Comparison of ENCODE assay signal across 8 cellular contexts in the genomic region with DNA sequence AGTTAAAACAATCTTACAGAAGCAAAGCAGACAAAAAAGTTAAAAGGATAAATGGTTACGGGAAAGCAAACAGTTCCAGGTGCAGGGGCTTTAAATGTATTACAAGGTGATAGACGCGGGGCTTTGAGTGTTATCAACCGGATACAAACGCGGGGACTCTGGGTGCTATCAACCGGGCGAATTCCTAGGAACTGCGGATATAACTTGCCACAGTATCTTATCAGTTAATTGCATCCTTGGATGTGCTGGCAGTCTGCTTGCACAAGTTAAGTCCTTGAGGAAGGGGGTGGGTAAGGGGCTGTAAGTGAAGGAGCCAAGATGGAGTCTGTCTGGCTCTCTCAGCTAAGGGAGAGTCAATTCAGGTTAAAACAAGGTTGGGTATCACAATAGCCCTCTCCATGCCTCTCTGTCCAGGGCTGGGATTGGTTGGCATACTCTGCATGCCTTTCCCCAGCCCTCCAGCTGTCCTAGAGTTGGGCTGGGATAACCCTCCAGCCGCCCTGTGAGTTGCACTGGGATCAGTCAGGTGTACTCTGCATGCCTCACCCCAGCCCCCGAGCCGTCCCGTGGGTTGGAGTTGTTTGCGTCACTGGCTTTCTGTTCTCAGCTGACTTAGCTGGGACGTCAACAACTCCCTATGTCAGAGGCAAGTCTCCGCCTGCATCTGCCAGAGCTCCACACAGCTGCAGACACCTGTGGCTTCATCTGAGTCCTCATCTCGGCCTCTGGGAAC. TPM values are rescaled to one million over a fixed set of nuclear protein-coding genes. Genes with fewer than 3 reads are reported as not detected.
A peak's percentile ranks its signal among the peaks of the same experiment; 100 is the strongest.
DNase-seq lines count a peak whose midpoint lies in the region; ATAC-seq, FAIRE-seq and TF ChIP-seq lines count a peak whose summit lies in the region.

No MANE protein-coding gene starts in this region.

- CTCF ChIA-PET in HepG2 (lab: Yijun Ruan, JAX; ENCODE audit: low intra/inter-chr PET ratio, low total read pairs) (no interaction called here), GM10248 (lab: Yijun Ruan, JAX) (interaction anchor here (1.0 to 1.7 kb wide), 4 partner anchors 16 to 33 kb away, joined by 3 to 5 read pairs (median 4); no protein-coding TSS in a partner anchor)

- BruUV-seq in HepG2 (replicated peaks; lab: Mats Ljungman, UMichigan): no TSS peak

- no peaks in the 10 kb centered on the region for H3K9me3 Mint-ChIP-seq in GM23338
- no peaks in the 10 kb centered on the region for H3K9me3 Mint-ChIP-seq in stimulated activated naive B cell treated with anti-CD40 and anti-IgM and Interleukin-4, amounts not matched to agents 10 μg/mL and 1 μg/mL and 100 μg/mL, for 72 hours

- no peak for TF ChIP-seq POLR2A in HepG2 (IDR thresholded peaks at IDR 0.05; ENCODE audit: insufficient read depth in 1 of 2, low read depth in 2 of 2, low read length in 2 of 2)

- 41% methylated on average over 10 of the region's 17 CpGs for WGBS in HepG2 (ENCODE audit: low lambda C conversion rate)

- H3K4me3 ChIP-seq in GM23338: no peak overlapping the region
- no peak overlapping the region for H3K4me3 ChIP-seq in HepG2 (replicated peaks in 1 of 3; ENCODE audit: insufficient read depth in 1 of 3, low read depth in 2 of 3, low read length in 3 of 3)

- TF ChIP-seq EP300 in HepG2 (IDR thresholded peaks at IDR 0.05; ENCODE audit: low read depth in 2 of 2, low read length in 2 of 2): no peak
- no peak for TF ChIP-seq EP300 in HepG2 (CRISPR knock-in tag; IDR thresholded peaks at IDR 0.05; ENCODE audit: borderline replicate concordance)

- H3K4me1 ChIP-seq in GM23338 (ENCODE audit: insufficient read depth) (peaks cover 51% of the 10 kb centered on the region), HepG2 (ENCODE audit: insufficient read depth, low read length) (peaks cover 32% of the 10 kb centered on the region)

- H3K27ac Mint-ChIP-seq in GM23338: no peak overlapping the region
- no peak overlapping the region for H3K27ac Mint-ChIP-seq in stimulated activated naive B cell treated with anti-CD40 and anti-IgM and Interleukin-4, amounts not matched to agents 10 μg/mL and 1 μg/mL and 100 μg/mL, for 72 hours

- TF ChIP-seq CTCF in GM23338 (conservative IDR thresholded peaks at IDR 0.05; ENCODE audit: low read depth in 2 of 2) (no peak), HepG2 (CRISPR knock-in tag; IDR thresholded peaks at IDR 0.05) (no peak), GM10248 (IDR thresholded peaks at IDR 0.05; ENCODE audit: control extremely low read depth, extremely low read depth, low read depth, missing control alignments) (no peak)

- TF ChIP-seq RAD21 in HepG2 (CRISPR knock-in tag; IDR thresholded peaks at IDR 0.05): no peak

- no peaks in the 10 kb centered on the region for H3K36me3 ChIP-seq in GM23338 (ENCODE audit: insufficient read depth)
- no peaks in the 10 kb centered on the region for H3K36me3 ChIP-seq in HepG2 (replicated peaks in 1 of 2; ENCODE audit: control insufficient read depth in 1 of 2, insufficient read depth in 2 of 2, low read length in 2 of 2)

- H3K9me2 ChIP-seq in GM23338 (ENCODE audit: insufficient read depth): no peaks in the 10 kb centered on the region

- DNase-seq in GM23338 (ENCODE audit: low spot score) (peak; percentile 80), RPMI8226 (peak; percentile 81), astrocyte of the hippocampus (ENCODE audit: low read depth, low spot score) (peak; percentile 37), HepG2 (ENCODE audit: low spot score) (no peak), SK-N-DZ (ENCODE audit: low spot score) (no peak), GM10248 (ENCODE audit: extremely low spot score) (no peak), NCI-H446 (lab: John Stamatoyannopoulos, UW) (no peak)
- DNase-seq in stimulated activated naive B cell treated with anti-CD40 and anti-IgM and Interleukin-4, amounts not matched to agents 10 μg/mL and 1 μg/mL and 100 μg/mL, for 72 hours: no peak

- H3K27ac ChIP-seq in GM23338 (ENCODE audit: low read depth) (no peak overlapping the region), HepG2 (ENCODE audit: extremely low read length, insufficient read depth, low read length) (no peak overlapping the region)

- H3K36me3 Mint-ChIP-seq in GM23338 (ENCODE audit: low read depth): no peaks in the 10 kb centered on the region
- no peaks in the 10 kb centered on the region for H3K36me3 Mint-ChIP-seq in stimulated activated naive B cell treated with anti-CD40 and anti-IgM and Interleukin-4, amounts not matched to agents 10 μg/mL and 1 μg/mL and 100 μg/mL, for 72 hours

- H3K4me2 ChIP-seq in GM23338 (no peak overlapping the region), HepG2 (ENCODE audit: low read depth, low read length) (no peak overlapping the region)

- POLR2A ChIA-PET in HepG2 (lab: Yijun Ruan, JAX): no interaction called here
- POLR2A ChIA-PET in GM10248 (lab: Yijun Ruan, JAX): no interaction called here

- H3K9ac ChIP-seq in HepG2 (ENCODE audit: insufficient read depth, low read depth, low read length): no peak overlapping the region

- H3F3A ChIP-seq in GM23338 (replicated peaks; ENCODE audit: low read depth): peaks cover 6% of the 10 kb centered on the region; the same call in 1 of the 2 replicates

- peaks cover 5% of the 10 kb centered on the region for H3K27me3 Mint-ChIP-seq in GM23338 (ENCODE audit: insufficient read depth, low read depth, poor library complexity)
- peaks cover 24 to 34% of the 10 kb centered on the region in 2 donors for H3K27me3 Mint-ChIP-seq in stimulated activated naive B cell treated with anti-CD40 and anti-IgM and Interleukin-4, amounts not matched to agents 10 μg/mL and 1 μg/mL and 100 μg/mL, for 72 hours

- peaks cover 50% of the 10 kb centered on the region for H3K4me1 Mint-ChIP-seq in GM23338
- H3K4me1 Mint-ChIP-seq in stimulated activated naive B cell treated with anti-CD40 and anti-IgM and Interleukin-4, amounts not matched to agents 10 μg/mL and 1 μg/mL and 100 μg/mL, for 72 hours: peaks cover 5 to 15% of the 10 kb centered on the region in 2 donors

- H3K79me2 ChIP-seq in GM23338 (replicated peaks; ENCODE audit: insufficient read depth) (no peaks in the 10 kb centered on the region), HepG2 (ENCODE audit: insufficient read depth, low read length) (no peaks in the 10 kb centered on the region)

- H3K9me3 ChIP-seq in HepG2 (ENCODE audit: low read length): no peaks in the 10 kb centered on the region

- in situ Hi-C loops in HepG2 (cut with HindIII; ENCODE audit: extremely low pct_ligation_motif_present, low pct_unique_long_range_greater_than_20kb): no loop called here

- H4K20me1 ChIP-seq in GM23338 (replicated peaks; ENCODE audit: insufficient read depth) (no peaks in the 10 kb centered on the region), HepG2 (ENCODE audit: insufficient read depth, low read length) (no peaks in the 10 kb centered on the region)

- FAIRE-seq in HepG2 (lab: Jason Lieb, UNC): no peak

- H3K27me3 ChIP-seq in GM23338 (ENCODE audit: insufficient read depth) (no peaks in the 10 kb centered on the region), HepG2 (ENCODE audit: control insufficient read depth in 1 of 2, insufficient read depth in 2 of 2, low read length in 2 of 2) (peaks cover 22 to 78% of the 10 kb centered on the region in 2 experiments)

- no peak overlapping the region; the same call in 2 of the 3 replicates for H3K4me3 Mint-ChIP-seq in GM23338
- peak overlapping the region in 1 of 2 donors; percentile 8 for H3K4me3 Mint-ChIP-seq in stimulated activated naive B cell treated with anti-CD40 and anti-IgM and Interleukin-4, amounts not matched to agents 10 μg/mL and 1 μg/mL and 100 μg/mL, for 72 hours

- intact Hi-C loops in HepG2 (cut with micrococcal nuclease; ENCODE audit: unreplicated experiment): no loop called here

- ATAC-seq in GM23338 (peak; percentile 52), HepG2 (peak; percentile 39)
- ATAC-seq in stimulated activated naive B cell treated with anti-CD40 and anti-IgM and Interleukin-4, amounts not matched to agents 10 μg/mL and 1 μg/mL and 100 μg/mL, for 72 hours (replicated peaks): peak; percentile 84 to 86

- H2AFZ ChIP-seq in GM23338: peak overlapping the region; percentile 69; the same call in 1 of the 2 replicates
- H2AFZ ChIP-seq in HepG2 (ENCODE audit: low read length): no peak overlapping the region

RNA-seq across cellular contexts. Expression of a gene that starts 40.9 kb away (rescaled TPM):
- not detected in 2 replicates for total RNA-seq in GM23338 (2014; rRNA removed; shearing (Covaris generic))
- not detected in 2 replicates for polyA plus RNA-seq in GM23338 (2016; fragmentation: Nextera tagmentation; extraction: Ambion mirVana)
- total RNA-seq in HepG2 (2016; rRNA removed; fragmentation: Illumina TruSeq; extraction: Trizol): not detected in 2 replicates
- total RNA-seq in HepG2 (2016; cell fraction: cytosol; rRNA removed; fragmentation: Illumina TruSeq; extraction: Trizol; ENCODE audit: low read depth): not detected in 2 replicates
- total RNA-seq in HepG2 (2016; cell fraction: insoluble cytoplasmic fraction; rRNA removed; fragmentation: Illumina TruSeq; extraction: Trizol): not detected in 2 replicates
- not detected in 2 replicates for total RNA-seq in HepG2 (2016; cell fraction: membrane; rRNA removed; fragmentation: Illumina TruSeq; extraction: Trizol)
- total RNA-seq in HepG2 (2016; cell fraction: nucleus; rRNA removed; fragmentation: Illumina TruSeq; extraction: Trizol): not detected in 2 replicates
- not detected in 2 replicates for polyA plus RNA-seq in HepG2 (2011; rRNA removed)
- polyA plus RNA-seq in HepG2 (2011; cell fraction: cytosol; rRNA removed): not detected in 2 replicates
- polyA plus RNA-seq in HepG2 (2011; cell fraction: nucleus; rRNA removed): not detected in 2 replicates
- polyA plus RNA-seq in HepG2 (2012): not detected in 2 replicates
- not detected in 2 replicates for polyA plus RNA-seq in HepG2 (2016; cell fraction: cytosol; fragmentation: Illumina TruSeq; extraction: Trizol; ENCODE audit: low read depth)
- polyA plus RNA-seq in HepG2 (2016; cell fraction: insoluble cytoplasmic fraction; fragmentation: Illumina TruSeq; extraction: Trizol; ENCODE audit: low read depth): not detected in 2 replicates
- polyA plus RNA-seq in HepG2 (2016; cell fraction: membrane; fragmentation: Illumina TruSeq; extraction: Trizol; ENCODE audit: low read depth): not detected in 2 replicates
- not detected in 2 replicates for polyA plus RNA-seq in HepG2 (2016; cell fraction: nucleus; fragmentation: Illumina TruSeq; extraction: Trizol; ENCODE audit: insufficient read depth, low read depth)
- not detected in 2 replicates for polyA minus RNA-seq in HepG2 (2011; rRNA and poly(A)+ RNA removed; ENCODE audit: low replicate concordance)
- not detected in 2 replicates for polyA minus RNA-seq in HepG2 (2011; cell fraction: cytosol; rRNA and poly(A)+ RNA removed)
- not detected in 2 replicates for polyA minus RNA-seq in HepG2 (2011; cell fraction: nucleus; rRNA and poly(A)+ RNA removed)
- polyA plus RNA-seq in SK-N-DZ (2014; cell fraction: cytosol; rRNA removed): 0.63 TPM in 1 of 2 replicates, not detected in the other
- polyA plus RNA-seq in SK-N-DZ (2014; cell fraction: nucleus; rRNA removed): 0.60 and 1.3 TPM in 2 replicates

RNA-seq across cellular contexts. Expression of a gene that starts 58.3 kb away (rescaled TPM):
- 89.7 and 114 TPM in 2 replicates for total RNA-seq in GM23338 (2014; rRNA removed; shearing (Covaris generic))
- polyA plus RNA-seq in GM23338 (2016; fragmentation: Nextera tagmentation; extraction: Ambion mirVana) (111 and 132 TPM in 2 replicates), HepG2 (2011; rRNA removed) (18.5 and 30.3 TPM in 2 replicates)
- 135 and 167 TPM in 2 replicates for total RNA-seq in HepG2 (2016; rRNA removed; fragmentation: Illumina TruSeq; extraction: Trizol)
- total RNA-seq in HepG2 (2016; cell fraction: cytosol; rRNA removed; fragmentation: Illumina TruSeq; extraction: Trizol; ENCODE audit: low read depth): 34.5 and 39.0 TPM in 2 replicates
- total RNA-seq in HepG2 (2016; cell fraction: insoluble cytoplasmic fraction; rRNA removed; fragmentation: Illumina TruSeq; extraction: Trizol): 131 and 168 TPM in 2 replicates
- total RNA-seq in HepG2 (2016; cell fraction: membrane; rRNA removed; fragmentation: Illumina TruSeq; extraction: Trizol): 97.3 and 97.8 TPM in 2 replicates
- total RNA-seq in HepG2 (2016; cell fraction: nucleus; rRNA removed; fragmentation: Illumina TruSeq; extraction: Trizol): 62.8 and 63.7 TPM in 2 replicates
- 26.4 and 35.2 TPM in 2 replicates for polyA plus RNA-seq in HepG2 (2011; cell fraction: cytosol; rRNA removed)
- 11.3 and 14.8 TPM in 2 replicates for polyA plus RNA-seq in HepG2 (2011; cell fraction: nucleus; rRNA removed)
- polyA plus RNA-seq in HepG2 (2012): 20.8 and 42.6 TPM in 2 replicates
- polyA plus RNA-seq in HepG2 (2016; cell fraction: cytosol; fragmentation: Illumina TruSeq; extraction: Trizol; ENCODE audit: low read depth): 27.8 and 29.4 TPM in 2 replicates
- 158 and 162 TPM in 2 replicates for polyA plus RNA-seq in HepG2 (2016; cell fraction: insoluble cytoplasmic fraction; fragmentation: Illumina TruSeq; extraction: Trizol; ENCODE audit: low read depth)
- 64.5 and 65.4 TPM in 2 replicates for polyA plus RNA-seq in HepG2 (2016; cell fraction: membrane; fragmentation: Illumina TruSeq; extraction: Trizol; ENCODE audit: low read depth)
- 90.2 and 97.1 TPM in 2 replicates for polyA plus RNA-seq in HepG2 (2016; cell fraction: nucleus; fragmentation: Illumina TruSeq; extraction: Trizol; ENCODE audit: insufficient read depth, low read depth)
- 62.3 and 97.9 TPM in 2 replicates for polyA minus RNA-seq in HepG2 (2011; rRNA and poly(A)+ RNA removed; ENCODE audit: low replicate concordance)
- polyA minus RNA-seq in HepG2 (2011; cell fraction: cytosol; rRNA and poly(A)+ RNA removed): 18.6 and 37.7 TPM in 2 replicates
- polyA minus RNA-seq in HepG2 (2011; cell fraction: nucleus; rRNA and poly(A)+ RNA removed): 20.9 and 36.8 TPM in 2 replicates
- polyA plus RNA-seq in SK-N-DZ (2014; cell fraction: cytosol; rRNA removed): 200 and 212 TPM in 2 replicates
- 123 and 127 TPM in 2 replicates for polyA plus RNA-seq in SK-N-DZ (2014; cell fraction: nucleus; rRNA removed)

Comparison
In these comparisons a context has a peak if more than half of its experiments do, and no peak if none do; other contexts are left out.
1. DNase-seq: peak in GM23338 (single experiment), RPMI8226 (single experiment) and astrocyte of the hippocampus (single experiment); none in HepG2 (single experiment), stimulated activated naive B cell treated with anti-CD40 and anti-IgM and Interleukin-4, amounts not matched to agents 10 μg/mL and 1 μg/mL and 100 μg/mL, for 72 hours (single experiment), SK-N-DZ (single experiment), GM10248 (single experiment) and NCI-H446 (0 of 2).
2. Peak in every context shown above with its lines, with median percentiles within 50 percentile points of each other: ATAC-seq.